Comparison of ENCODE assay signal across 1 cellular context in genomic region chr2:2860583-2861300, GRCh38.
TF ChIP-seq lines count a peak whose summit lies in the region.

No MANE protein-coding gene starts in this region.

TF ChIP-seq in HepG2, 621 proteins besides CTCF, POLR2A, EP300 and RAD21 (continued from another document):
- TF ChIP-seq HNF1A (IDR thresholded peaks at IDR 0.05; ENCODE audit: low read depth): no peak
- TF ChIP-seq HNF1A (CRISPR knock-in tag; IDR thresholded peaks at IDR 0.05; ENCODE audit: borderline replicate concordance): no peak
- peak; percentile 96 for TF ChIP-seq RAD51 (IDR thresholded peaks at IDR 0.05; ENCODE audit: borderline replicate concordance)
